Comparison of ENCODE assay signal across 34 cellular contexts in the genomic region with DNA sequence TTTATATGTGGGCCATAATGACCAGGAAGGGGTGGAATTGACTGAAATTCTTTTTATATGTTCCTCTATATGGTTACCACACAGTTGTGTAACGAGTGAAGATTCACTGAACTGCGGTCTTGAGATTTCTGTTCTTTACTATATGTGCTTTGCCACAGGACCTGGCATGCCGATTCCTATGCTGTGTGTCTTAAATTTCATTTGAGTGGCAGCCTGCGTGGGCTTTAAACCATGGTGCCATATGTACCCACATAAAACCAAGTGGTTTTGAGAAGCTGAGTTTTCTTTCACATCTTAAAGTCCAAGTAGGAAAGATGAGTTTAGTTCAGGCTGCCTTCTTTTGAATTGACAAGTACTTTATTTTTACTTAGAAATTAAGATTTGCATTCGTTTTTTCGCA.
"Had no signal": no experiment of that assay in that cellular context is flagged by ENCODE, and none has a peak within 500 bp of the region (broad histone marks: within the 10 kb centered on the region; RNA-seq: fewer than 3 reads in every experiment).

No MANE protein-coding gene starts in this region.

- H3K27ac ChIP-seq: KMS-11 had no signal

- DNase-seq: Karpas-422, Kasumi-1, MG63, MM.1S, MV-4-11, NCI-H1048, NCI-H1092, NCI-H1092 treated with DMSO at 0.1 percent for 48 hours, NCI-H1105, NCI-H1105 treated with DMSO at 0.1 percent for 48 hours, NCI-H1417, NCI-H1417 treated with DMSO at 0.1 percent for 48 hours, NCI-H1436, NCI-H1436 treated with DMSO at 0.1 percent for 48 hours, NCI-H146, NCI-H1694, NCI-H1694 treated with DMSO at 0.1 percent for 48 hours, NCI-H187, NCI-H187 treated with DMSO at 0.1 percent for 48 hours, NCI-H1930, NCI-H2029, NCI-H2029 treated with DMSO at 0.1 percent for 48 hours, NCI-H2081, NCI-H2081 treated with DMSO at 0.1 percent for 48 hours, NCI-H2107, NCI-H2227 treated with DMSO at 0.1 percent for 48 hours, NCI-H226, NCI-H345, NCI-H446, NCI-H446 treated with DMSO at 0.1 percent for 48 hours, NCI-H510A, NCI-H510A treated with DMSO at 0.1 percent for 48 hours, NCI-H524 treated with DMSO at 0.1 percent for 48 hours had no signal

- H3K36me3 ChIP-seq: MG63 had no signal

- H3K4me3 ChIP-seq: MG63 had no signal

- H3K9me3 ChIP-seq: MG63 had no signal

- H3K27me3 ChIP-seq: MG63 had no signal
